26 cellular contexts compared by ENCODE assay signal in the genomic region with DNA sequence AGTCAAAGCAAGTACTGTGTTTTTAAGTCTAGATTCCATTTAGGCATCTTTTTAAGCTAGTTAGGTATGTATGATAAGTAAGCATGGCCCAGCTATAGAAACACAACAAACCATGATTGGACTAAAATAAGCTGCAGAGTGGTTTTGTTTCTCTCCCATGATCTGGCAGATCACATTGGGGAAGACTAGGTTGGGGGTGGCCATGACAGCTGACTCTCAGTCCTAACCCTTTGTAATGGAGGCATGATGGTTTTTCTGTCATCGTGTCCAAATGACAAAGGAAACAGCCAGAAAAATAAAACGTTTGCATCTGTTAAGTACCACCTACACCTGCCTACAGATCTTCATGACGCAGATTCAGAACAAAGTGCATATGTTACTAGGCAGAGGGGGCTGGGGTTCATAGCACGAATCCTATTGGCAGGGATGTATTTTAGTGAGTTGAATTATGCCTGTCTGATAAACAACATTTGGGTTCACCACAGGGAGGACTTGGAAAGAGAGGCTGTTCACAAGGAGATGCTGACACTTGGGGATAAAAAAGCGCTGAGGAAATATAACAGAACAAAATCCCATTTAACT. TPM values are rescaled to one million over a fixed set of nuclear protein-coding genes. Genes with fewer than 3 reads are reported as not detected.
"Had no signal": no experiment of that assay in that cellular context is flagged by ENCODE, and none has a peak within 500 bp of the region (broad histone marks: within the 10 kb centered on the region; RNA-seq: fewer than 3 reads in every experiment).

No MANE protein-coding gene starts in this region.

- H3K27me3 ChIP-seq: Peyer's patch, SJCRH30 had no signal

- H3K4me1 Mint-ChIP-seq: activated CD4-positive, alpha-beta memory T cell treated with anti-CD3 and anti-CD28 coated beads, Interleukin-2, amount 10 ng/mL, durations not matched to agents 7 days and 5 days; activated CD4-positive, alpha-beta T cell treated with anti-CD3 and anti-CD28 coated beads for 36 hours; activated naive CD4-positive, alpha-beta T cell treated with anti-CD3 and anti-CD28 coated beads, Interleukin-2, amount 10 ng/mL, durations not matched to agents 7 days and 5 days; activated naive CD8-positive, alpha-beta T cell treated with anti-CD3 and anti-CD28 coated beads for 36 hours had no signal

- H3K27ac Mint-ChIP-seq: activated CD4-positive, alpha-beta memory T cell treated with anti-CD3 and anti-CD28 coated beads, Interleukin-2, amount 10 ng/mL, durations not matched to agents 7 days and 5 days; activated CD4-positive, alpha-beta T cell treated with anti-CD3 and anti-CD28 coated beads for 36 hours; activated naive CD4-positive, alpha-beta T cell treated with anti-CD3 and anti-CD28 coated beads, Interleukin-2, amount 10 ng/mL, durations not matched to agents 7 days and 5 days; activated naive CD8-positive, alpha-beta T cell treated with anti-CD3 and anti-CD28 coated beads for 36 hours; activated T-cell treated with anti-CD3 and anti-CD28 coated beads, Interleukin-2, amount 50 U/mL, for 72 hours; activated T-helper 2 cell treated with anti-CD3 and anti-CD28 coated beads, Interferon-gamma antibody, Interleukin-2, Interleukin-4, amounts not matched to agents 10 μg/mL and 5 μg/mL and 100 μg/mL, durations not matched to agents 14 hours and 24 hours and 36 hours had no signal

- ATAC-seq: activated CD4-positive, alpha-beta T cell treated with anti-CD3 and anti-CD28 coated beads for 36 hours; activated T-cell treated with anti-CD3 and anti-CD28 coated beads, Interleukin-2, amount 50 U/mL, for 72 hours had no signal

- H3K9me3 ChIP-seq: Peyer's patch, SJCRH30, SK-N-SH had no signal

- H3K36me3 ChIP-seq: Peyer's patch, SJCRH30 had no signal

- DNase-seq: activated CD4-positive, alpha-beta memory T cell treated with anti-CD3 and anti-CD28 coated beads, Interleukin-2, amount 10 ng/mL, durations not matched to agents 7 days and 5 days; activated CD4-positive, alpha-beta T cell treated with anti-CD3 and anti-CD28 coated beads for 36 hours; activated CD4-positive, alpha-beta T cell treated with anti-CD3 and anti-CD28 coated beads, Interleukin-2, amount 50 U/mL, for 1 hour; activated CD4-positive, CD25-positive, alpha-beta regulatory T cell; activated gamma-delta T cell treated with Interleukin-2 at 50 U/mL for 16 hours; activated naive CD4-positive, alpha-beta T cell treated with anti-CD3 and anti-CD28 coated beads, Interleukin-2, amount 10 ng/mL, durations not matched to agents 7 days and 5 days; activated naive CD8-positive, alpha-beta T cell treated with anti-CD3 and anti-CD28 coated beads for 36 hours; activated T-cell treated with anti-CD3 and anti-CD28 coated beads, Interleukin-2, amount 50 U/mL, for 72 hours; NCI-H1092 treated with DMSO at 0.1 percent for 48 hours; NCI-H1436; NCI-H187 treated with DMSO at 0.1 percent for 48 hours; NCI-H2081 treated with DMSO at 0.1 percent for 48 hours; NCI-H226; NCI-H510A treated with DMSO at 0.1 percent for 48 hours; NCI-H69; Peyer's patch; Right ventricle myocardium superior; SJCRH30; SK-N-SH; T-helper 1 cell had no signal

- H3K9ac ChIP-seq: SK-N-SH had no signal

- H3K4me1 ChIP-seq: Peyer's patch, SJCRH30 had no signal

- H3K27ac ChIP-seq: Peyer's patch, RWPE1, SJCRH30, VCaP had no signal

- H3K4me2 ChIP-seq: SK-N-SH had no signal

- H3K4me3 ChIP-seq: Peyer's patch, SJCRH30 had no signal

- H3K4me3 Mint-ChIP-seq: activated CD4-positive, alpha-beta memory T cell treated with anti-CD3 and anti-CD28 coated beads, Interleukin-2, amount 10 ng/mL, durations not matched to agents 7 days and 5 days; activated CD4-positive, alpha-beta T cell treated with anti-CD3 and anti-CD28 coated beads for 36 hours; activated naive CD4-positive, alpha-beta T cell treated with anti-CD3 and anti-CD28 coated beads, Interleukin-2, amount 10 ng/mL, durations not matched to agents 7 days and 5 days; activated naive CD8-positive, alpha-beta T cell treated with anti-CD3 and anti-CD28 coated beads for 36 hours; activated T-cell treated with anti-CD3 and anti-CD28 coated beads, Interleukin-2, amount 50 U/mL, for 72 hours had no signal

- H3K9me3 Mint-ChIP-seq: activated CD4-positive, alpha-beta memory T cell treated with anti-CD3 and anti-CD28 coated beads, Interleukin-2, amount 10 ng/mL, durations not matched to agents 7 days and 5 days; activated naive CD4-positive, alpha-beta T cell treated with anti-CD3 and anti-CD28 coated beads, Interleukin-2, amount 10 ng/mL, durations not matched to agents 7 days and 5 days; activated naive CD8-positive, alpha-beta T cell treated with anti-CD3 and anti-CD28 coated beads for 36 hours; activated T-cell treated with anti-CD3 and anti-CD28 coated beads, Interleukin-2, amount 50 U/mL, for 72 hours; activated T-helper 2 cell treated with anti-CD3 and anti-CD28 coated beads, Interferon-gamma antibody, Interleukin-2, Interleukin-4, amounts not matched to agents 10 μg/mL and 5 μg/mL and 100 μg/mL, durations not matched to agents 14 hours and 24 hours and 36 hours had no signal

RNA-seq across cellular contexts. Expression of a gene that starts 33.8 kb away (rescaled TPM):
- total RNA-seq: activated CD4-positive, alpha-beta memory T cell treated with anti-CD3 and anti-CD28 coated beads, Interleukin-2, amount 10 ng/mL, durations not matched to agents 7 days and 5 days; activated CD8-positive, alpha-beta memory T cell treated with anti-CD3 and anti-CD28 coated beads for 36 hours; activated naive CD8-positive, alpha-beta T cell treated with anti-CD3 and anti-CD28 coated beads for 36 hours; activated T-cell treated with anti-CD3 and anti-CD28 coated beads, Interleukin-2, amount 50 U/mL, for 72 hours; activated T-helper 2 cell treated with anti-CD3 and anti-CD28 coated beads, Interferon-gamma antibody, Interleukin-2, Interleukin-4, amounts not matched to agents 10 μg/mL and 5 μg/mL and 100 μg/mL, durations not matched to agents 14 hours and 24 hours and 36 hours; MCF 10A; T-helper 2 cell treated with Interferon-gamma antibody and Interleukin-4, amounts not matched to agents 100 ng/mL and 5 ng/mL, for 36 hours had no signal
